In the genomic region with DNA sequence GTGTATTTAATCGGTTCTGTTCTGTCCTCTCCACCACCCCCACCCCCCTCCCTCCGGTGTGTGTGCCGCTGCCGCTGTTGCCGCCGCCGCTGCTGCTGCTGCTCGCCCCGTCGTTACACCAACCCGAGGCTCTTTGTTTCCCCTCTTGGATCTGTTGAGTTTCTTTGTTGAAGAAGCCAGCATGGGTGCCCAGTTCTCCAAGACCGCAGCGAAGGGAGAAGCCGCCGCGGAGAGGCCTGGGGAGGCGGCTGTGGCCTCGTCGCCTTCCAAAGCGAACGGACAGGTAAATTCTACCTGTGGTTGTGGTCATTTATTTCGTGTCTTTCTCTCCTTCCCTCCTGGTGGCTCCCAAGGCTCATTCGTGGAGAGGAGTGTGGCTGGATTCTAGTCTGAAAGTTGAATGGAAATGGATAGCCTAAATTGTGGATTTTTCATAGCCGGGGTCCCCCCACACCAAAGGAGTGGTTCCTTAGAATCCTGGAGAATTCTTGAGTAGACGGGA, we compare ENCODE assay signal across 8 cellular contexts. TPM values are rescaled to one million over a fixed set of nuclear protein-coding genes. Genes with fewer than 3 reads are reported as not detected.
DNase-seq lines count a peak whose midpoint lies in the region; ATAC-seq and TF ChIP-seq lines count a peak whose summit lies in the region.
"Had no signal": no experiment of that assay in that cellular context is flagged by ENCODE, and none has a peak within 500 bp of the region (broad histone marks: within the 10 kb centered on the region; RNA-seq: fewer than 3 reads in every experiment).

No MANE protein-coding gene starts in this region.

- peaks cover 17% of the 10 kb centered on the region for H3K4me1 Mint-ChIP-seq in stimulated activated effector memory CD8-positive, alpha-beta T cell treated with anti-CD3 and anti-CD28 coated beads, Interleukin-12 subunit alpha, Interleukin-12 subunit beta, amount 100 ng/mL, for 72 hours

- no peaks in the 10 kb centered on the region for H3K9me2 ChIP-seq in MM.1S (replicated peaks; ENCODE audit: insufficient read depth, low read length)

- H3K27me3 ChIP-seq in MM.1S (replicated peaks; ENCODE audit: insufficient read depth, low read length), result no peaks in the 10 kb centered on the region
- no peaks in the 10 kb centered on the region for H3K27me3 ChIP-seq in lung (ENCODE audit: control insufficient read depth, insufficient read depth)

- 1% methylated on average over 25 of the region's 25 CpGs for WGBS in lung, 2 donors

- peak overlapping the region; percentile 98 for H3K4me2 ChIP-seq in MM.1S (ENCODE audit: low read depth, low read length)

- H3K79me2 ChIP-seq in MM.1S (ENCODE audit: low read length), result peaks cover 33% of the 10 kb centered on the region

- peaks cover 27% of the 10 kb centered on the region for H3F3A ChIP-seq in MM.1S (ENCODE audit: insufficient read depth, low read length)

- H2AFZ ChIP-seq in MM.1S (ENCODE audit: low read length), result peak overlapping the region; percentile 68

- H4K20me1 ChIP-seq in MM.1S (ENCODE audit: insufficient read depth, low read length), result no peaks in the 10 kb centered on the region; the same call in 1 of the 2 replicates

- H3K27ac Mint-ChIP-seq in stimulated activated effector memory CD8-positive, alpha-beta T cell treated with anti-CD3 and anti-CD28 coated beads, Interleukin-12 subunit alpha, Interleukin-12 subunit beta, amount 100 ng/mL, for 72 hours, result no peak overlapping the region
- H3K27ac Mint-ChIP-seq: T-cell had no signal

- no peak overlapping the region for H3K4me3 Mint-ChIP-seq in stimulated activated effector memory CD8-positive, alpha-beta T cell treated with anti-CD3 and anti-CD28 coated beads, Interleukin-12 subunit alpha, Interleukin-12 subunit beta, amount 100 ng/mL, for 72 hours
- H3K4me3 Mint-ChIP-seq: T-cell had no signal

- H3K27ac ChIP-seq in MM.1S (ENCODE audit: low read length) (peak overlapping the region; percentile 97), cingulate gyrus (ENCODE audit: low read depth, low read length) (peak overlapping the region; percentile 94), lung (ENCODE audit: low read depth in 1 of 2, low read length in 1 of 2) (peak overlapping the region; percentile 78 to 97)

- ATAC-seq in lung (ENCODE audit: insufficient read depth, low FRiP score) (no peak), GM19328 (IDR thresholded peaks at IDR 0.05; ENCODE audit: unreplicated experiment) (no peak)
- ATAC-seq in stimulated activated effector memory CD8-positive, alpha-beta T cell treated with anti-CD3 and anti-CD28 coated beads, Interleukin-12 subunit alpha, Interleukin-12 subunit beta, amount 100 ng/mL, for 72 hours, result no peak

- H3K9ac ChIP-seq in MM.1S (ENCODE audit: low read length), result peak overlapping the region; percentile 96

- no peaks in the 10 kb centered on the region for H3K36me3 ChIP-seq in MM.1S (replicated peaks; ENCODE audit: insufficient read depth, low read length)
- H3K36me3 ChIP-seq in lung (ENCODE audit: control insufficient read depth in 2 of 2, insufficient read depth in 2 of 2, low read length in 2 of 2), result no peaks in the 10 kb centered on the region

- H3K9me3 Mint-ChIP-seq in stimulated activated effector memory CD8-positive, alpha-beta T cell treated with anti-CD3 and anti-CD28 coated beads, Interleukin-12 subunit alpha, Interleukin-12 subunit beta, amount 100 ng/mL, for 72 hours, result peaks cover 7% of the 10 kb centered on the region
- H3K9me3 Mint-ChIP-seq: T-cell had no signal

- DNase-seq in GM03348 (ENCODE audit: low spot score) (peak; percentile 58), MM.1S (peak; percentile 24), lung (ENCODE audit: low spot score) (no peak), NCI-H226 (no peak)
- no peak for DNase-seq in stimulated activated effector memory CD8-positive, alpha-beta T cell treated with anti-CD3 and anti-CD28 coated beads, Interleukin-12 subunit alpha, Interleukin-12 subunit beta, amount 100 ng/mL, for 72 hours (ENCODE audit: low spot score in 2 of 2)

- H3K4me3 ChIP-seq in MM.1S (ENCODE audit: low read length), result peak overlapping the region; percentile 99
- peak overlapping the region; percentile 86 for H3K4me3 ChIP-seq in lung

- H3K4me1 ChIP-seq in MM.1S (ENCODE audit: low read length) (peaks cover 7% of the 10 kb centered on the region; the same call in 1 of the 2 replicates), lung (ENCODE audit: control insufficient read depth in 2 of 2, insufficient read depth in 2 of 2, low read length in 2 of 2) (peaks cover 0 to 4% of the 10 kb centered on the region in 2 donors)

- H3K36me3 Mint-ChIP-seq in stimulated activated effector memory CD8-positive, alpha-beta T cell treated with anti-CD3 and anti-CD28 coated beads, Interleukin-12 subunit alpha, Interleukin-12 subunit beta, amount 100 ng/mL, for 72 hours, result peaks cover 12% of the 10 kb centered on the region
- H3K36me3 Mint-ChIP-seq: T-cell had no signal

- no peak for TF ChIP-seq CTCF in MM.1S (IDR thresholded peaks at IDR 0.05; ENCODE audit: low read length)
- no peak for TF ChIP-seq CTCF in lung (IDR thresholded peaks at IDR 0.05; ENCODE audit: control extremely low read depth, extremely low read depth)

- H3K9me3 ChIP-seq in MM.1S (replicated peaks; ENCODE audit: insufficient read depth, low read length) (no peaks in the 10 kb centered on the region), lung (ENCODE audit: control insufficient read depth in 2 of 2, insufficient read depth in 1 of 2, low read length in 1 of 2) (peaks cover 0 to 1% of the 10 kb centered on the region in 2 donors)

RNA-seq across cellular contexts. Expression of a gene that starts 0.5 kb away (rescaled TPM):
- total RNA-seq in lung, result 100 to 1,000 TPM in 1 of 2 donors, 10 to 100 TPM in 1; 77.0 to 140 TPM
- 10 to 100 TPM; 17.3 to 67.4 TPM for polyA plus RNA-seq in lung

Comparison
In these comparisons a context has a peak if more than half of its experiments do, and no peak if none do; other contexts are left out.
1. DNase-seq: peak in GM03348 (single experiment) and MM.1S (single experiment); none in lung (single experiment), stimulated activated effector memory CD8-positive, alpha-beta T cell treated with anti-CD3 and anti-CD28 coated beads, Interleukin-12 subunit alpha, Interleukin-12 subunit beta, amount 100 ng/mL, for 72 hours (0 of 2) and NCI-H226 (single experiment).
2. Peak in every context shown above with its lines, with median percentiles within 50 percentile points of each other: H3K27ac ChIP-seq.